ENCODE assay signal across 22 cellular contexts in genomic region chr15:53389271-53389670, GRCh38.
DNase-seq lines count a peak whose midpoint lies in the region; ATAC-seq and TF ChIP-seq lines count a peak whose summit lies in the region.
"Had no signal": no experiment of that assay in that cellular context is flagged by ENCODE, and none has a peak within 500 bp of the region (broad histone marks: within the 10 kb centered on the region; RNA-seq: fewer than 3 reads in every experiment).

No MANE protein-coding gene starts in this region.

- no peak overlapping the region for H3K27ac ChIP-seq in BLaER1 treated with 17β-estradiol and CSF1 and Interleukin-3, amounts not matched to agents 10 nM and 100 nM
- H3K27ac ChIP-seq: A549, C4-2B had no signal

- intact Hi-C loops in posterior cingulate gyrus (cut with DNase I), result no loop called here

- H3K4me1 Mint-ChIP-seq in glutamatergic neuron (ENCODE audit: low read depth, unreplicated experiment), result peaks cover 4% of the 10 kb centered on the region
- H3K4me1 Mint-ChIP-seq: CD4-positive, CD25-positive, alpha-beta regulatory T cell had no signal

- no peak for DNase-seq in glutamatergic neuron
- peak; percentile 90 for DNase-seq in retina
- DNase-seq in posterior cingulate gyrus, result no peak
- DNase-seq in NAMALWA (ENCODE audit: low spot score), result no peak
- DNase-seq: 8988T; ACHN; AML-193; BE2C; Caco-2; CD4-positive, CD25-positive, alpha-beta regulatory T cell; CD8-positive, alpha-beta T cell; DMS79; EL; GDM1; HFFc6 had no signal

- no peak overlapping the region for H3K4me3 ChIP-seq in BLaER1 treated with 17β-estradiol and CSF1 and Interleukin-3, amounts not matched to agents 10 nM and 100 nM
- H3K4me3 ChIP-seq: A549, GM12878, GM23338, HAP-1 had no signal

- no peaks in the 10 kb centered on the region; a peak in 1 of 22 replicates for H3K9me3 ChIP-seq in BLaER1 treated with 17β-estradiol and CSF1 and Interleukin-3, amounts not matched to agents 10 nM and 100 nM (replicated peaks in 1 of 11)
- H3K9me3 ChIP-seq: A549, BE2C, Caco-2, HAP-1 had no signal

- H3K4me1 ChIP-seq in BLaER1 treated with 17β-estradiol and CSF1 and Interleukin-3, amounts not matched to agents 10 nM and 100 nM, result peaks cover 4 to 17% (median 11%) of the 10 kb centered on the region in 10 experiments; a peak in 15 of 20 replicates
- H3K4me1 ChIP-seq: A549, BE2C, Caco-2, HAP-1 had no signal

- no peak overlapping the region for H3K9ac ChIP-seq in BLaER1 treated with 17β-estradiol and CSF1 and Interleukin-3, amounts not matched to agents 10 nM and 100 nM

- no peaks in the 10 kb centered on the region for H3K36me3 Mint-ChIP-seq in glutamatergic neuron (ENCODE audit: unreplicated experiment)
- H3K36me3 Mint-ChIP-seq: CD4-positive, CD25-positive, alpha-beta regulatory T cell; CD8-positive, alpha-beta T cell had no signal

- no peaks in the 10 kb centered on the region for H3K9me3 Mint-ChIP-seq in glutamatergic neuron (ENCODE audit: unreplicated experiment)
- H3K9me3 Mint-ChIP-seq: CD8-positive, alpha-beta T cell; GM23338 had no signal

- ATAC-seq in GM21360 (IDR thresholded peaks at IDR 0.05; ENCODE audit: unreplicated experiment), result no peak
- ATAC-seq: A549; CD8-positive, alpha-beta T cell; GM12878; GM23338 had no signal

- no peak overlapping the region for H3K4me3 Mint-ChIP-seq in glutamatergic neuron (ENCODE audit: unreplicated experiment)
- H3K4me3 Mint-ChIP-seq: CD4-positive, CD25-positive, alpha-beta regulatory T cell; CD8-positive, alpha-beta T cell; GM23338; HFFc6 had no signal

- H3K36me3 ChIP-seq in BLaER1 treated with 17β-estradiol and CSF1 and Interleukin-3, amounts not matched to agents 10 nM and 100 nM, result no peaks in the 10 kb centered on the region
- H3K36me3 ChIP-seq: BE2C, HAP-1 had no signal

- H3K27ac Mint-ChIP-seq in glutamatergic neuron (ENCODE audit: unreplicated experiment), result peak overlapping the region; percentile 31
- H3K27ac Mint-ChIP-seq: CD4-positive, CD25-positive, alpha-beta regulatory T cell; CD8-positive, alpha-beta T cell; GM23338; HFFc6 had no signal

- H3K4me2 ChIP-seq in BLaER1 treated with 17β-estradiol and CSF1 and Interleukin-3, amounts not matched to agents 10 nM and 100 nM, result peak overlapping the region in 9 of 11 experiments; percentile 8 to 74 (median 36); a peak in 14 of 22 replicates
- H3K4me2 ChIP-seq: A549, GM23338 had no signal

- TF ChIP-seq CTCF in glutamatergic neuron (IDR thresholded peaks at IDR 0.05; ENCODE audit: partially characterized antibody, unreplicated experiment), result no peak

- no peaks in the 10 kb centered on the region for H3K27me3 ChIP-seq in BLaER1 treated with 17β-estradiol and CSF1 and Interleukin-3, amounts not matched to agents 10 nM and 100 nM
- H3K27me3 ChIP-seq: BE2C had no signal

- H3K27me3 Mint-ChIP-seq in glutamatergic neuron (ENCODE audit: unreplicated experiment), result peaks cover 2% of the 10 kb centered on the region

- H4K20me1 ChIP-seq in BLaER1 treated with 17β-estradiol and CSF1 and Interleukin-3, amounts not matched to agents 10 nM and 100 nM, result no peaks in the 10 kb centered on the region
